In genomic region chr2:178877874-178878273, GRCh38 we compare ENCODE assay signal across 21 cellular contexts.
"Had no signal": no experiment of that assay in that cellular context is flagged by ENCODE, and none has a peak within 500 bp of the region (broad histone marks: within the 10 kb centered on the region; RNA-seq: fewer than 3 reads in every experiment).

No MANE protein-coding gene starts in this region.

- DNase-seq: colonic mucosa; dermis blood vessel endothelial cell; esophagus squamous epithelium; foreskin keratinocyte; head of caudate nucleus; hypothalamus; kidney glomerular epithelial cell; lower lobe of right lung; natural killer cell; occipital lobe; pancreas; right lobe of liver; stimulated activated CD4-positive, alpha-beta T cell treated with anti-CD3 and anti-CD28 coated beads, Interleukin-4, amount 100 ng/mL, for 1 hour; stimulated activated CD8-positive, alpha-beta memory T cell treated with anti-CD3 and anti-CD28 coated beads, Interleukin-4, amount 100 ng/mL, for 48 hours; stimulated activated naive CD8-positive, alpha-beta T cell treated with anti-CD3 and anti-CD28 coated beads, Interleukin-15, Interleukin-2, amounts not matched to agents 100 U/mL and 50 U/mL, for 24 hours; tibial artery; upper lobe of left lung; uterus had no signal

- H3K27me3 ChIP-seq: colonic mucosa, esophagus squamous epithelium, foreskin keratinocyte, pancreas, right lobe of liver, suprapubic skin, tibial artery, upper lobe of left lung, uterus had no signal

- H3K4me3 ChIP-seq: colonic mucosa, esophagus squamous epithelium, lower lobe of right lung, right lobe of liver, suprapubic skin, tibial artery, upper lobe of left lung, uterus had no signal

- H3K4me1 ChIP-seq: colonic mucosa, foreskin keratinocyte, lower lobe of right lung, pancreas, right lobe of liver, suprapubic skin, upper lobe of left lung, uterus had no signal

- H3K9me3 ChIP-seq: colonic mucosa, esophagus squamous epithelium, lower lobe of right lung, pancreas, right lobe of liver, suprapubic skin, tibial artery, upper lobe of left lung, uterus had no signal

- H3K27ac ChIP-seq: colonic mucosa, esophagus squamous epithelium, foreskin keratinocyte, lower lobe of right lung, right lobe of liver, suprapubic skin, upper lobe of left lung, uterus had no signal

- H3K36me3 ChIP-seq: colonic mucosa, esophagus squamous epithelium, lower lobe of right lung, pancreas, right lobe of liver, suprapubic skin, tibial artery, upper lobe of left lung, uterus had no signal

- ATAC-seq: foreskin keratinocyte; left lobe of liver; lower lobe of right lung; natural killer cell; pancreas; right lobe of liver; stimulated activated effector memory CD8-positive, alpha-beta T cell treated with anti-CD3 and anti-CD28 coated beads, Interleukin-12 subunit alpha, Interleukin-12 subunit beta, amount 100 ng/mL, for 72 hours; stimulated activated naive CD8-positive, alpha-beta T cell treated with anti-CD3 and anti-CD28 coated beads, Interleukin-15, Interleukin-2, amounts not matched to agents 100 U/mL and 50 U/mL, for 24 hours had no signal
